In the genomic region with DNA sequence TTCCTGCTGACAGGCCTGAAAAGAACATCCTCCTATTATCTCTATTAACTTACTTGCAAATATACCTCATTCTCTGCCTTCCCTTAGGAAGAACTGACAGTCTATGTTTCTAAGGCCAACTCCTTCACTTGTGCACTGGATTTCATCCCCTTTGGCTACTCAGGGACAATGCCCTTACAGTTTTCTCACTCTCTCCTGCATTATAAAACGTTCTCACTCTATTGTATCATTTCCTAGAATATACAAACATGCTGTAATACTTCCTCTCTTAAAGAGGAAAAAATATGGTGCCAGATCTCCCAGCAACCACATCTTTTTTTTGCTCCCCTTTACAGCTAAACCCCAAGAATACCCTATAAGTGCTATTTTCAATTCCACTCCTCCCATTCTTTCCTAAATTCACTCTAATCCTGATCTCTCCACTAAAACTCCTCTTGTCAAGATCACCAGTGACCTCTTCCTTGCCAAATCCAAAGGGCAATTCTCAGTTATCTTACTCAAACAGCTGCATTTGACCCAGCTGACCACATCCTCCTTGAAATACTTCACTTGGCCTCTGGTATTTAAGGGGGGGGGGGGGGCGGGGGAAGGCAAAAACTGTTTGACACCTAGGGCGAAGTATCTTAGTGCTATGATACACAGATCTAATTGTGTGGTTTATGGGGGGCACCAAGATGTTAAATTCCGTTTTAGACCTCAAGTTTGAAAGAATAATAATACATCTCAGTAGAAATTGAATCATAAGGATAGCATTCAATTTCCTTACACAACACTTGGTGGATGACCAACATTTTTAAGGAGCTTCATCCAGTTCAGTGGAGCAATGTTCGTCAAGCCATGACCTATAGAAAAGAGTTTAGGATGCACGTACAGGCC, we compare ENCODE assay signal across 8 cellular contexts. TPM values are rescaled to one million over a fixed set of nuclear protein-coding genes. Genes with fewer than 3 reads are reported as not detected.
A peak's percentile ranks its signal among the peaks of the same experiment; 100 is the strongest.
DNase-seq lines count a peak whose midpoint lies in the region; ATAC-seq and TF ChIP-seq lines count a peak whose summit lies in the region.

No MANE protein-coding gene starts in this region.

- 33 to 64% methylated on average over 6 of the region's 6 CpGs for WGBS in body of pancreas, 2 donors
- WGBS in mesodermal cell (ENCODE audit: insufficient coverage in 2 of 2), 2 experiments: 29% methylated on average over 3 of the region's 6 CpGs; no CpG with 5 or more reads in 1 of the 2 experiments

- H3K4me1 ChIP-seq in body of pancreas (peaks cover 26% of the 10 kb centered on the region), mesodermal cell (ENCODE audit: control insufficient read depth, insufficient read depth, low read length, poor library complexity, severe bottlenecking) (peaks cover 18% of the 10 kb centered on the region)

- H3K9me3 ChIP-seq in body of pancreas (no peaks in the 10 kb centered on the region), mesodermal cell (ENCODE audit: control insufficient read depth, low read length) (no peaks in the 10 kb centered on the region)

- H3K4me3 ChIP-seq in body of pancreas (peak overlapping the region; percentile 40 to 51), mesodermal cell (ENCODE audit: extremely low read depth, insufficient read depth, low read length, poor library complexity, severe bottlenecking) (peak overlapping the region; percentile 73)

- intact Hi-C loops in body of pancreas (cut with DNase I): no loop called here

- no peak for TF ChIP-seq POLR2A in body of pancreas (IDR thresholded peaks at IDR 0.05)

- ATAC-seq in body of pancreas: no peak
- ATAC-seq in HG02981 (IDR thresholded peaks at IDR 0.05; ENCODE audit: unreplicated experiment): no peak
- ATAC-seq in HG03469 (IDR thresholded peaks at IDR 0.05; ENCODE audit: unreplicated experiment): no peak

- H3K36me3 ChIP-seq in body of pancreas (replicated peaks in 1 of 2; ENCODE audit: insufficient read depth in 1 of 2, low read depth in 2 of 2) (no peaks in the 10 kb centered on the region), mesodermal cell (ENCODE audit: control insufficient read depth, insufficient read depth, low read length) (peaks cover 14% of the 10 kb centered on the region)

- H3K27me3 ChIP-seq in body of pancreas: no peaks in the 10 kb centered on the region

- no peak for TF ChIP-seq CTCF in body of pancreas (IDR thresholded peaks at IDR 0.05)

- peak; percentile 56 for DNase-seq in GDM1 (lab: John Stamatoyannopoulos, UW)
- DNase-seq in Kasumi-1 (lab: John Stamatoyannopoulos, UW): peak; percentile 50 to 61
- no peak for DNase-seq in body of pancreas
- no peak for DNase-seq in Ammon's horn (ENCODE audit: low spot score)
- no peak for DNase-seq in NCI-H2196 (lab: John Stamatoyannopoulos, UW; ENCODE audit: unreplicated experiment)

- H3K27ac ChIP-seq in body of pancreas (peak overlapping the region in 2 of 4 donors; percentile 4 to 95), mesodermal cell (ENCODE audit: low read depth, low read length, severe bottlenecking) (peak overlapping the region; percentile 93)

RNA-seq across cellular contexts. Expression of a gene that starts 1.6 kb away (rescaled TPM):
- 10 to 100 TPM; 20.0 to 22.4 TPM for total RNA-seq in body of pancreas
- polyA plus RNA-seq in mesodermal cell (2013, experiment 1 of 2): 23.7 TPM
- 25.6 TPM for polyA plus RNA-seq in mesodermal cell (2013, experiment 2 of 2)

RNA-seq across cellular contexts. Expression of a gene that starts 1.7 kb away (rescaled TPM):
- 10 to 100 TPM; 15.8 to 21.8 TPM for total RNA-seq in body of pancreas
- 9.4 TPM for polyA plus RNA-seq in mesodermal cell (2013, experiment 1 of 2)
- polyA plus RNA-seq in mesodermal cell (2013, experiment 2 of 2): 12.3 TPM

RNA-seq across cellular contexts. Expression of a gene that starts 43.3 kb away (rescaled TPM):
- not detected for total RNA-seq in body of pancreas
- polyA plus RNA-seq in mesodermal cell (2013, experiment 1 of 2): not detected
- not detected for polyA plus RNA-seq in mesodermal cell (2013, experiment 2 of 2)

Comparison
In these comparisons a context has a peak if more than half of its experiments do, and no peak if none do; other contexts are left out.
1. DNase-seq: peak in GDM1 (single experiment) and Kasumi-1 (2 of 2); none in body of pancreas (0 of 4), Ammon's horn (single experiment) and NCI-H2196 (single experiment).